In the genomic region with DNA sequence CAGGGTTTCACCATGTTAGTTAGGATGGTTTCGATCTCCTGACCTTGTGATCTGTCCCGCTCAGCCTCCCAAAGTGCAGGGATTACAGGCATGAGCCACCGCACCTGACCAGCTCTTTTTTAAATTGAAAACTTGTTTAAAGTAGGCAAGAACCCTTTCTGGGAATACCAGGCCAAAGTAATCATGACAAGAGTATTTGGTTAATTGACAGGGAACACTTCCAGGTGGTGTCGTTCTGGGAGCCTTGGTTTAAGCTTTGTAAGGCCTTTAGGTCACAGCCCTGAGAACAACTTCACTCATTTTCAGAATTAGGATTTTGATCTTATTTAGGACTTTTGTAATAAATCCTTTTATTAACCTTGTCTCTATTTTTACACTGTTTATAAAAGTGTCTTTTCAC, we compare ENCODE assay signal across 16 cellular contexts.
A peak's percentile ranks its signal among the peaks of the same experiment; 100 is the strongest.
DNase-seq lines count a peak whose midpoint lies in the region; ATAC-seq, FAIRE-seq and TF ChIP-seq lines count a peak whose summit lies in the region.
"Had no signal": no experiment of that assay in that cellular context is flagged by ENCODE, and none has a peak within 500 bp of the region (broad histone marks: within the 10 kb centered on the region; RNA-seq: fewer than 3 reads in every experiment).

No MANE protein-coding gene starts in this region.

- FAIRE-seq in HepG2 (lab: Jason Lieb, UNC) = no peak

- H3K9me3 ChIP-seq in right lobe of liver (no peaks in the 10 kb centered on the region), HepG2 (ENCODE audit: low read length) (no peaks in the 10 kb centered on the region), left lung (peaks cover 0 to 7% of the 10 kb centered on the region in 2 donors), thoracic aorta (no peaks in the 10 kb centered on the region)

- TF ChIP-seq EP300 in HepG2 (IDR thresholded peaks at IDR 0.05; ENCODE audit: low read depth in 2 of 2, low read length in 2 of 2) = no peak
- no peak for TF ChIP-seq EP300 in HepG2 (CRISPR knock-in tag; IDR thresholded peaks at IDR 0.05; ENCODE audit: borderline replicate concordance)

- in situ Hi-C loops in HepG2 (cut with HindIII; ENCODE audit: extremely low pct_ligation_motif_present, low pct_unique_long_range_greater_than_20kb) = no loop called here

- H3K79me2 ChIP-seq in HepG2 (ENCODE audit: insufficient read depth, low read length) = no peaks in the 10 kb centered on the region

- no peaks in the 10 kb centered on the region for H4K20me1 ChIP-seq in HepG2 (ENCODE audit: insufficient read depth, low read length)
- H4K20me1 ChIP-seq: BLaER1 had no signal

- H3K4me3 ChIP-seq in right lobe of liver (no peak overlapping the region), HepG2 (replicated peaks in 1 of 3; ENCODE audit: insufficient read depth in 1 of 3, low read depth in 2 of 3, low read length in 3 of 3) (no peak overlapping the region), left lung (no peak overlapping the region), thoracic aorta (no peak overlapping the region)
- H3K4me3 ChIP-seq: BLaER1 had no signal

- DNase-seq in right lobe of liver (no peak), HepG2 (ENCODE audit: low spot score) (no peak), left lung (no peak), thoracic aorta (ENCODE audit: low spot score) (no peak), GDM1 (lab: John Stamatoyannopoulos, UW) (no peak), nephron progenitor cell (no peak)
- DNase-seq in activated CD4-positive, alpha-beta T cell treated with anti-CD3 and anti-CD28 coated beads, Interleukin-2, amount 50 U/mL, for 4 hours = no peak
- DNase-seq: 8988T; CD4-positive, alpha-beta memory T cell; DMS153; DMS79; GF-D8; GOT3; H9 had no signal

- no peak overlapping the region for H3K27ac Mint-ChIP-seq in nephron progenitor cell
- H3K27ac Mint-ChIP-seq: CD14-positive monocyte; CD4-positive, alpha-beta memory T cell; H9 had no signal

- H3K36me3 ChIP-seq in right lobe of liver (no peaks in the 10 kb centered on the region), HepG2 (replicated peaks in 1 of 2; ENCODE audit: control insufficient read depth in 1 of 2, insufficient read depth in 2 of 2, low read length in 2 of 2) (no peaks in the 10 kb centered on the region), left lung (no peaks in the 10 kb centered on the region), thoracic aorta (no peaks in the 10 kb centered on the region)
- H3K36me3 ChIP-seq: BLaER1 had no signal

- H3K36me3 Mint-ChIP-seq in nephron progenitor cell (ENCODE audit: low read depth) = peaks cover 5% of the 10 kb centered on the region
- H3K36me3 Mint-ChIP-seq: CD14-positive monocyte had no signal

- intact Hi-C loops in right lobe of liver (cut with DNase I) = no loop called here
- intact Hi-C loops in HepG2 (cut with micrococcal nuclease; ENCODE audit: unreplicated experiment) = no loop called here
- intact Hi-C loops in left lung (cut with DNase I) = no loop called here

- no peak for TF ChIP-seq CTCF in right lobe of liver (IDR thresholded peaks at IDR 0.05)
- TF ChIP-seq CTCF in HepG2 (CRISPR knock-in tag; IDR thresholded peaks at IDR 0.05) = no peak
- TF ChIP-seq CTCF in left lung (IDR thresholded peaks at IDR 0.05) = no peak
- TF ChIP-seq CTCF in thoracic aorta (IDR thresholded peaks at IDR 0.05) = no peak
- TF ChIP-seq CTCF in nephron progenitor cell (IDR thresholded peaks at IDR 0.05) = no peak

- TF ChIP-seq RAD21 in HepG2 (CRISPR knock-in tag; IDR thresholded peaks at IDR 0.05) = no peak

- ATAC-seq in right lobe of liver = peak; percentile 56 to 77 (median 66)
- ATAC-seq in HepG2 = no peak
- peak; percentile 72 for ATAC-seq in left lung
- ATAC-seq in thoracic aorta (ENCODE audit: insufficient number of reproducible peaks, low FRiP score, low read depth) = no peak

- 71% methylated on average over 4 of the region's 4 CpGs for WGBS in right lobe of liver (ENCODE audit: insufficient coverage, low coverage, low lambda C conversion rate, missing lambda C conversion rate)
- 89% methylated on average over 4 of the region's 4 CpGs for WGBS in HepG2 (ENCODE audit: low lambda C conversion rate)

- no peak overlapping the region for H3K4me2 ChIP-seq in HepG2 (ENCODE audit: low read depth, low read length)
- H3K4me2 ChIP-seq: BLaER1 had no signal

- TF ChIP-seq POLR2A in right lobe of liver (IDR thresholded peaks at IDR 0.05) = no peak
- no peak for TF ChIP-seq POLR2A in HepG2 (IDR thresholded peaks at IDR 0.05; ENCODE audit: insufficient read depth in 1 of 2, low read depth in 2 of 2, low read length in 2 of 2)

- H3K27me3 ChIP-seq in right lobe of liver = no peaks in the 10 kb centered on the region
- H3K27me3 ChIP-seq in HepG2 (ENCODE audit: control insufficient read depth in 1 of 2, insufficient read depth in 2 of 2, low read length in 2 of 2) = no peaks in the 10 kb centered on the region
- H3K27me3 ChIP-seq in left lung = no peaks in the 10 kb centered on the region
- no peaks in the 10 kb centered on the region for H3K27me3 ChIP-seq in thoracic aorta (replicated peaks; ENCODE audit: insufficient read depth)
- H3K27me3 ChIP-seq: BLaER1 had no signal

- H3K27ac ChIP-seq in right lobe of liver (peak overlapping the region in 1 of 3 donors; percentile 26), HepG2 (ENCODE audit: extremely low read length, insufficient read depth, low read length) (no peak overlapping the region), left lung (no peak overlapping the region), thoracic aorta (peak overlapping the region; percentile 30 to 54)
- H3K27ac ChIP-seq: BLaER1 had no signal

- BruUV-seq in HepG2 (replicated peaks; lab: Mats Ljungman, UMichigan) = no TSS peak

- H3K9me3 Mint-ChIP-seq in nephron progenitor cell = peaks cover 5% of the 10 kb centered on the region

- no peak overlapping the region for H3K9ac ChIP-seq in HepG2 (ENCODE audit: insufficient read depth, low read depth, low read length)
- H3K9ac ChIP-seq: BLaER1 had no signal

- H3K4me1 ChIP-seq in right lobe of liver (peaks cover 0 to 3% (median 0%) of the 10 kb centered on the region in 4 donors), HepG2 (ENCODE audit: insufficient read depth, low read length) (peaks cover 10% of the 10 kb centered on the region), left lung (no peaks in the 10 kb centered on the region), thoracic aorta (ENCODE audit: control insufficient read depth in 1 of 2, low read depth in 2 of 2) (peaks cover 15 to 42% of the 10 kb centered on the region in 2 donors)

- POLR2A ChIA-PET in HepG2 (lab: Yijun Ruan, JAX) = no interaction called here

- CTCF ChIA-PET in HepG2 (lab: Yijun Ruan, JAX; ENCODE audit: low intra/inter-chr PET ratio, low total read pairs) = no interaction called here

- H3K27me3 Mint-ChIP-seq in nephron progenitor cell (ENCODE audit: low read depth, poor library complexity) = peaks cover 4% of the 10 kb centered on the region
- H3K27me3 Mint-ChIP-seq: CD4-positive, alpha-beta memory T cell had no signal

- no peak overlapping the region for H3K4me3 Mint-ChIP-seq in nephron progenitor cell
- H3K4me3 Mint-ChIP-seq: CD14-positive monocyte; CD4-positive, alpha-beta memory T cell; H9 had no signal

- no peak overlapping the region for H2AFZ ChIP-seq in HepG2 (ENCODE audit: low read length)

- H3K4me1 Mint-ChIP-seq in nephron progenitor cell = peaks cover 5% of the 10 kb centered on the region

TF ChIP-seq in HepG2, 621 proteins besides CTCF, POLR2A, EP300 and RAD21:
- TF ChIP-seq SOX6 (IDR thresholded peaks at IDR 0.05) = no peak
- TF ChIP-seq SOX6 (CRISPR knock-in tag; IDR thresholded peaks at IDR 0.05) = no peak
- TF ChIP-seq, protein P1, sequence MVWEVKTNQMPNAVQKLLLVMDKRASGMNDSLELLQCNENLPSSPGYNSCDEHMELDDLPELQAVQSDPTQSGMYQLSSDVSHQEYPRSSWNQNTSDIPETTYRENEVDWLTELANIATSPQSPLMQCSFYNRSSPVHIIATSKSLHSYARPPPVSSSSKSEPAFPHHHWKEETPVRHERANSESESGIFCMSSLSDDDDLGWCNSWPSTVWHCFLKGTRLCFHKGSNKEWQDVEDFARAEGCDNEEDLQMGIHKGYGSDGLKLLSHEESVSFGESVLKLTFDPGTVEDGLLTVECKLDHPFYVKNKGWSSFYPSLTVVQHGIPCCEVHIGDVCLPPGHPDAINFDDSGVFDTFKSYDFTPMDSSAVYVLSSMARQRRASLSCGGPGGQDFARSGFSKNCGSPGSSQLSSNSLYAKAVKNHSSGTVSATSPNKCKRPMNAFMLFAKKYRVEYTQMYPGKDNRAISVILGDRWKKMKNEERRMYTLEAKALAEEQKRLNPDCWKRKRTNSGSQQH (CRISPR knock-in tag; IDR thresholded peaks at IDR 0.05; ENCODE audit: low read depth) = no peak
- TF ChIP-seq ZNF24 (IDR thresholded peaks at IDR 0.05) = no peak
- TF ChIP-seq, protein P2, sequence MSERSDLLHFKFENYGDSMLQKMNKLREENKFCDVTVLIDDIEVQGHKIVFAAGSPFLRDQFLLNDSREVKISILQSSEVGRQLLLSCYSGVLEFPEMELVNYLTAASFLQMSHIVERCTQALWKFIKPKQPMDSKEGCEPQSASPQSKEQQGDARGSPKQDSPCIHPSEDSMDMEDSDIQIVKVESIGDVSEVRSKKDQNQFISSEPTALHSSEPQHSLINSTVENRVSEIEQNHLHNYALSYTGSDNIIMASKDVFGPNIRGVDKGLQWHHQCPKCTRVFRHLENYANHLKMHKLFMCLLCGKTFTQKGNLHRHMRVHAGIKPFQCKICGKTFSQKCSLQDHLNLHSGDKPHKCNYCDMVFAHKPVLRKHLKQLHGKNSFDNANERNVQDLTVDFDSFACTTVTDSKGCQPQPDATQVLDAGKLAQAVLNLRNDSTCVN (CRISPR knock-in tag; IDR thresholded peaks at IDR 0.05; ENCODE audit: borderline replicate concordance) = no peak
- no peak for TF ChIP-seq DNMT3B (CRISPR knock-in tag; conservative IDR thresholded peaks at IDR 0.05)
- TF ChIP-seq, protein P3, sequence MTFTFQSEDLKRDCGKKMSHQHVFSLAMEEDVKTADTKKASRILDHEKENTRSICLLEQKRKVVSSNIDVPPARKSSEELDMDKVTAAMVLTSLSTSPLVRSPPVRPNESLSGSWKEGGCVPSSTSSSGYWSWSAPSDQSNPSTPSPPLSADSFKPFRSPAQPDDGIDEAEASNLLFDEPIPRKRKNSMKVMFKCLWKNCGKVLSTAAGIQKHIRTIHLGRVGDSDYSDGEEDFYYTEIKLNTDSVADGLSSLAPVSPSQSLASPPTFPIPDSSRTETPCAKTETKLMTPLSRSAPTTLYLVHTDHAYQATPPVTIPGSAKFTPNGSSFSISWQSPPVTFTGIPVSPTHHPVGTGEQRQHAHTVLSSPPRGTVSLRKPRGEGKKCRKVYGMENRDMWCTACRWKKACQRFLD (CRISPR knock-in tag; IDR thresholded peaks at IDR 0.05; ENCODE audit: borderline replicate concordance) = no peak
- no peak for TF ChIP-seq MATR3 (CRISPR knock-in tag; IDR thresholded peaks at IDR 0.05)
- no peak for TF ChIP-seq ZNF282 (IDR thresholded peaks at IDR 0.05; ENCODE audit: partially characterized antibody)
- no peak for TF ChIP-seq KLF12 (CRISPR knock-in tag; IDR thresholded peaks at IDR 0.05; ENCODE audit: borderline replicate concordance)

Comparison
In these comparisons a context has a peak if more than half of its experiments do, and no peak if none do; other contexts are left out.
1. ATAC-seq: peak in right lobe of liver (4 of 4) and left lung (single experiment); none in HepG2 (single experiment) and thoracic aorta (single experiment).
2. H3K27ac ChIP-seq: peak in thoracic aorta (2 of 2); none in HepG2 (single experiment) and left lung (0 of 2).